In genomic region chrX:150610038-150610437, GRCh38 we compare ENCODE assay signal across 15 cellular contexts.
"Had no signal": no experiment of that assay in that cellular context is flagged by ENCODE, and none has a peak within 500 bp of the region (broad histone marks: within the 10 kb centered on the region; RNA-seq: fewer than 3 reads in every experiment).

No MANE protein-coding gene starts in this region.

- H3K4me3 Mint-ChIP-seq: mesothelial cell of epicardium; natural killer cell; neural crest cell; stimulated activated naive CD8-positive, alpha-beta T cell treated with anti-CD3 and anti-CD28 coated beads, Interleukin-15, Interleukin-2, amounts not matched to agents 100 ng/mL and 50 ng/mL, for 24 hours had no signal

- H3K36me3 Mint-ChIP-seq: natural killer cell had no signal

- DNase-seq: colonic mucosa; dorsolateral prefrontal cortex; effector CD8-positive, alpha-beta T cell; heart left ventricle; hippocampal formation; left colon; natural killer cell; ovary; stimulated activated CD4-positive, alpha-beta T cell treated with anti-CD3 and anti-CD28 coated beads, Interleukin-2, amount 100 ng/mL, for 48 hours; tibial artery; upper lobe of left lung had no signal

- H3K9me3 Mint-ChIP-seq: natural killer cell; stimulated activated naive CD8-positive, alpha-beta T cell treated with anti-CD3 and anti-CD28 coated beads, Interleukin-15, Interleukin-2, amounts not matched to agents 100 ng/mL and 50 ng/mL, for 24 hours had no signal

- H3K27ac Mint-ChIP-seq: mesothelial cell of epicardium; stimulated activated naive CD8-positive, alpha-beta T cell treated with anti-CD3 and anti-CD28 coated beads, Interleukin-15, Interleukin-2, amounts not matched to agents 100 ng/mL and 50 ng/mL, for 24 hours had no signal

- H3K4me1 Mint-ChIP-seq: mesothelial cell of epicardium, natural killer cell, neural crest cell had no signal

- ATAC-seq: esophagus mucosa, heart left ventricle, left colon, natural killer cell had no signal

- H3K27me3 Mint-ChIP-seq: stimulated activated naive CD8-positive, alpha-beta T cell treated with anti-CD3 and anti-CD28 coated beads, Interleukin-15, Interleukin-2, amounts not matched to agents 100 ng/mL and 50 ng/mL, for 24 hours had no signal
